ENCODE assay signal across 12 cellular contexts in genomic region chr7:46811529-46811928, GRCh38.
DNase-seq lines count a peak whose midpoint lies in the region; ATAC-seq and TF ChIP-seq lines count a peak whose summit lies in the region.
"Had no signal": no experiment of that assay in that cellular context is flagged by ENCODE, and none has a peak within 500 bp of the region (broad histone marks: within the 10 kb centered on the region; RNA-seq: fewer than 3 reads in every experiment).

No MANE protein-coding gene starts in this region.

- in situ Hi-C loops in SK-MEL-5 (cut with HindIII; ENCODE audit: low pct_unique_long_range_greater_than_20kb, low sequenced_read_pairs) = no loop called here

- H3K27ac Mint-ChIP-seq in osteocyte (ENCODE audit: unreplicated experiment) = peak overlapping the region; percentile 50

- no peak for ATAC-seq in activated CD4-positive, CD25-positive, alpha-beta regulatory T cell treated with anti-CD3 and anti-CD28 coated beads, Interleukin-2, amount 50 U/mL, for 24 hours

- peaks cover 37% of the 10 kb centered on the region for H3K4me1 Mint-ChIP-seq in osteocyte (ENCODE audit: unreplicated experiment)

- DNase-seq in Daoy (ENCODE audit: low read depth) (peak; percentile 96), SK-MEL-5 (ENCODE audit: low read depth, low spot score) (peak; percentile 34), fibroblast of the conjunctiva (ENCODE audit: low read depth) (peak; percentile 91), osteocyte (ENCODE audit: extremely low spot score, unreplicated experiment) (peak; percentile 86), activated gamma-delta T cell treated with Interleukin-2 at 50 U/mL for 16 hours (no peak), NCI-H524 (lab: John Stamatoyannopoulos, UW) (no peak)
- DNase-seq in effector CD8-positive, alpha-beta T cell (lab: John Stamatoyannopoulos, UW) = no peak
- DNase-seq: activated CD4-positive, CD25-positive, alpha-beta regulatory T cell; DND-41; NCI-H524 treated with DMSO at 0.1 percent for 48 hours; upper lobe of left lung had no signal

- no peak overlapping the region for H3K4me3 Mint-ChIP-seq in osteocyte (ENCODE audit: unreplicated experiment)

- no peaks in the 10 kb centered on the region for H3K27me3 Mint-ChIP-seq in osteocyte (ENCODE audit: unreplicated experiment)

- H3K36me3 Mint-ChIP-seq in osteocyte (ENCODE audit: unreplicated experiment) = peaks cover 2% of the 10 kb centered on the region

- peaks cover 2% of the 10 kb centered on the region for H3K9me3 Mint-ChIP-seq in osteocyte (ENCODE audit: unreplicated experiment)

- no peak for TF ChIP-seq CTCF in osteocyte (IDR thresholded peaks at IDR 0.05)

Comparison
In these comparisons a context has a peak if more than half of its experiments do, and no peak if none do; other contexts are left out.
1. DNase-seq: peak in Daoy (single experiment), SK-MEL-5 (single experiment), fibroblast of the conjunctiva (single experiment) and osteocyte (single experiment); none in activated gamma-delta T cell treated with Interleukin-2 at 50 U/mL for 16 hours (single experiment), NCI-H524 (0 of 2) and effector CD8-positive, alpha-beta T cell (single experiment).